Comparison of ENCODE assay signal across 1 cellular context in genomic region chr22:31585161-31585859, GRCh38.
TF ChIP-seq lines count a peak whose summit lies in the region.

No MANE protein-coding gene starts in this region.

TF ChIP-seq in GM23338, 12 proteins besides CTCF, POLR2A, EP300 and RAD21 (continued from another document):
- TF ChIP-seq ZNF462 (CRISPR knock-in tag; IDR thresholded peaks at IDR 0.05) (no peak), REST (IDR thresholded peaks at IDR 0.05; ENCODE audit: unreplicated experiment) (no peak)
